In genomic region chr13:40789275-40790231, GRCh38 we compare ENCODE assay signal across 1 cellular context.
TF ChIP-seq lines count a peak whose summit lies in the region.

TSS of gene SLC25A15 (plus strand) at chr13:40789611. CDS start at chr13:40793227, 3,616 bp downstream.

TF ChIP-seq in HEK293, 187 proteins besides CTCF, POLR2A, EP300 and RAD21 (continued from another document):
- peak; percentile 35; the same call in 1 of the 2 replicates for TF ChIP-seq PATZ1 (tag by site-specific recombination; IDR thresholded peaks at IDR 0.05)
- TF ChIP-seq ZNF18 (tag by site-specific recombination; IDR thresholded peaks at IDR 0.05), result 0 out of 2 replicates have a peak, but pooled peaks have one; percentile 30
- no peak for TF ChIP-seq ZNF624 (tag by site-specific recombination; IDR thresholded peaks at IDR 0.05)
- peak; percentile 70 for TF ChIP-seq ZFHX2 (tag by site-specific recombination; conservative IDR thresholded peaks at IDR 0.05)
- TF ChIP-seq ZNF10 (tag by site-specific recombination; IDR thresholded peaks at IDR 0.05), result peak; percentile 87
- no peak for TF ChIP-seq ZNF391 (tag by site-specific recombination; IDR thresholded peaks at IDR 0.05; ENCODE audit: borderline replicate concordance, low read depth)
- TF ChIP-seq, protein P1, sequence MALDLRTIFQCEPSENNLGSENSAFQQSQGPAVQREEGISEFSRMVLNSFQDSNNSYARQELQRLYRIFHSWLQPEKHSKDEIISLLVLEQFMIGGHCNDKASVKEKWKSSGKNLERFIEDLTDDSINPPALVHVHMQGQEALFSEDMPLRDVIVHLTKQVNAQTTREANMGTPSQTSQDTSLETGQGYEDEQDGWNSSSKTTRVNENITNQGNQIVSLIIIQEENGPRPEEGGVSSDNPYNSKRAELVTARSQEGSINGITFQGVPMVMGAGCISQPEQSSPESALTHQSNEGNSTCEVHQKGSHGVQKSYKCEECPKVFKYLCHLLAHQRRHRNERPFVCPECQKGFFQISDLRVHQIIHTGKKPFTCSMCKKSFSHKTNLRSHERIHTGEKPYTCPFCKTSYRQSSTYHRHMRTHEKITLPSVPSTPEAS (tag by site-specific recombination; IDR thresholded peaks at IDR 0.05), result no peak
- TF ChIP-seq ZNF596 (tag by site-specific recombination; IDR thresholded peaks at IDR 0.05), result peak; percentile 38; the same call in 1 of the 2 replicates
- TF ChIP-seq HOXC10 (CRISPR knock-in tag; IDR thresholded peaks at IDR 0.05), result 0 out of 2 replicates have a peak, but pooled peaks have one; percentile 25
- TF ChIP-seq SP3 (tag by site-specific recombination; IDR thresholded peaks at IDR 0.05), result 0 out of 2 replicates have a peak, but pooled peaks have one; percentile 21
- peak; percentile 78; the same call in 1 of the 2 replicates for TF ChIP-seq ZNF561 (tag by site-specific recombination; IDR thresholded peaks at IDR 0.05; ENCODE audit: borderline replicate concordance)
- no peak for TF ChIP-seq GFI1B (tag by site-specific recombination; IDR thresholded peaks at IDR 0.05)
- 0 out of 2 replicates have a peak, but pooled peaks have one; percentile 31 for TF ChIP-seq KLF8 (tag by site-specific recombination; IDR thresholded peaks at IDR 0.05)
- peak; percentile 21 for TF ChIP-seq ZNF510 (tag by site-specific recombination; IDR thresholded peaks at IDR 0.05; ENCODE audit: insufficient replicate concordance)
- peak; percentile 65; the same call in 1 of the 2 replicates for TF ChIP-seq ZNF501 (tag by site-specific recombination; IDR thresholded peaks at IDR 0.05)
- TF ChIP-seq, protein P2, sequence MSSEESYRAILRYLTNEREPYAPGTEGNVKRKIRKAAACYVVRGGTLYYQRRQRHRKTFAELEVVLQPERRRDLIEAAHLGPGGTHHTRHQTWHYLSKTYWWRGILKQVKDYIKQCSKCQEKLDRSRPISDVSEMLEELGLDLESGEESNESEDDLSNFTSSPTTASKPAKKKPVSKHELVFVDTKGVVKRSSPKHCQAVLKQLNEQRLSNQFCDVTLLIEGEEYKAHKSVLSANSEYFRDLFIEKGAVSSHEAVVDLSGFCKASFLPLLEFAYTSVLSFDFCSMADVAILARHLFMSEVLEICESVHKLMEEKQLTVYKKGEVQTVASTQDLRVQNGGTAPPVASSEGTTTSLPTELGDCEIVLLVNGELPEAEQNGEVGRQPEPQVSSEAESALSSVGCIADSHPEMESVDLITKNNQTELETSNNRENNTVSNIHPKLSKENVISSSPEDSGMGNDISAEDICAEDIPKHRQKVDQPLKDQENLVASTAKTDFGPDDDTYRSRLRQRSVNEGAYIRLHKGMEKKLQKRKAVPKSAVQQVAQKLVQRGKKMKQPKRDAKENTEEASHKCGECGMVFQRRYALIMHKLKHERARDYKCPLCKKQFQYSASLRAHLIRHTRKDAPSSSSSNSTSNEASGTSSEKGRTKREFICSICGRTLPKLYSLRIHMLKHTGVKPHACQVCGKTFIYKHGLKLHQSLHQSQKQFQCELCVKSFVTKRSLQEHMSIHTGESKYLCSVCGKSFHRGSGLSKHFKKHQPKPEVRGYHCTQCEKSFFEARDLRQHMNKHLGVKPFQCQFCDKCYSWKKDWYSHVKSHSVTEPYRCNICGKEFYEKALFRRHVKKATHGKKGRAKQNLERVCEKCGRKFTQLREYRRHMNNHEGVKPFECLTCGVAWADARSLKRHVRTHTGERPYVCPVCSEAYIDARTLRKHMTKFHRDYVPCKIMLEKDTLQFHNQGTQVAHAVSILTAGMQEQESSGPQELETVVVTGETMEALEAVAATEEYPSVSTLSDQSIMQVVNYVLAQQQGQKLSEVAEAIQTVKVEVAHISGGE (tag by site-specific recombination; conservative IDR thresholded peaks at IDR 0.05; ENCODE audit: low read depth), result peak; percentile 59; the same call in 1 of the 2 replicates
- TF ChIP-seq GLIS2 (tag by site-specific recombination; IDR thresholded peaks at IDR 0.05), result 0 out of 2 replicates have a peak, but pooled peaks have one; percentile 7
- peak; percentile 54; the same call in 1 of the 2 replicates for TF ChIP-seq IKZF3 (tag by site-specific recombination; IDR thresholded peaks at IDR 0.05)
- 0 out of 2 replicates have a peak, but pooled peaks have one; percentile 10 for TF ChIP-seq BCL11B (tag by site-specific recombination; IDR thresholded peaks at IDR 0.05; ENCODE audit: low read depth)
- TF ChIP-seq OSR2 (tag by site-specific recombination; IDR thresholded peaks at IDR 0.05), result peak; percentile 12; the same call in 1 of the 2 replicates
